Comparison of ENCODE assay signal across 7 cellular contexts in the genomic region with DNA sequence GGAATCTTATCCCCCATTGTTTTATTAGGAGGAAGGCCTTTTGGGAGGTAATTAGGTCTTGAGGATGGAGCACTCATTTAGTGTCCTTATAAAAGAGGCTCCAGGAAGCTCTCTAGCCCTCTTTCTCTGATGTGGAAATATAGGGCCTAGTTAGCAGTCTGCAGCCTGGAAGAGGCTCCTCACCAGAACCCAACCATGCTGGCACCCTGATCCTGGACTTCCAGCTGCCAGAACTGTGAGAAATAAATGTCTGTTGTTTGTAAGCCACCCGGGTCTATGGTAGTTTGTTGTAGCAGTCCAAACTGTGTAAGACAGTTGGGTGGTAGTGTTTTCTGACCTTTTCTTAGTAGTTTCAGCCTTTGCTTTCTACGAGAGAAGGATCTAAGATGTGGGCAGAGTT.
"Had no signal": no experiment of that assay in that cellular context is flagged by ENCODE, and none has a peak within 500 bp of the region (broad histone marks: within the 10 kb centered on the region; RNA-seq: fewer than 3 reads in every experiment).

No MANE protein-coding gene starts in this region.

- H3K27ac ChIP-seq: HL-60 had no signal

- FAIRE-seq: HepG2, HTR-8/SVneo, K562 had no signal

- H3K4me3 ChIP-seq: K562 had no signal

- DNase-seq: IMR-90, KBM-7, KG1 had no signal
